Comparison of ENCODE assay signal across 8 cellular contexts in the genomic region with DNA sequence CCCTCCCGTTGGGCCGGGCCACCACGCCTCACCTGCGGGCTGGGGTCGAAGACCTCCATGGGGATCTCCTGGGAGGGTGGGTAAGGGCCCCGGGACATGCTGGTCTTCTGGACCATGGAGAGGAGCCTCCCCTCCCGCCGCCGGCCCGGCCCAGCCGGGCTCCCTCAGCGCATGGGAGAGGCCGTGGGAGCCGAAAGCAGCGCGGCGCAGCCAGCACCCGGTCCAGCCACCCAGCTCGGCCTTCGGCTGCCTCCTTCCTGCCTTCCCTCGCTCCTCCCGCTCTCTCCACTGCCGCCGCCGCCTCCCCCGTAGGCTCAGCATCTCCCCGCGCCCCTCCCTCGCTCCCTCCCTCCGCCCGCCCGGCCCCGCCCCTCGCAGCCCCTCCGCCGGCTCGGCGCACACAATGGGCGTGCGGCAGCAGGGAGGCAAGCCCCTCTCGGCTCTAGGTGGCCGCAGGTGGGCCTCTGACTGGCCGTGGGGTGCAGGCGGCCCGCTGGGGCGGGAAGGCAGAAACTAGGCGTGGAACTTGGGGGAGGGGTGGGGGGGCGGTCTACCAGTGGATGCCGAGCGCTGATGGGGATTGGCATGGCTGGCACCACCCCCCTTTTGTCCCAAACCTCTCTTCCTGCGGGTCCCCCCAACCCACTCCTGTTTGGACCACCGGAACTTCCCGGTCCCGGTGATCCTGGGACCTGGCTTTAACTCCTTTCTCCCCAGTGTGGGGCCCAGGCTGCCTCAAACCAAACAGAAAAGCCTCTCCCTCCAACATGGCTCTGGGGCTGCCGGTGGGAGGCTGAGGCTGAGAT. TPM values are rescaled to one million over a fixed set of nuclear protein-coding genes. Genes with fewer than 3 reads are reported as not detected.
DNase-seq lines count a peak whose midpoint lies in the region; ATAC-seq and TF ChIP-seq lines count a peak whose summit lies in the region.

A gene (minus strand): TSS at position 290 of the 806 bp plus-strand sequence. CDS start 174 bp downstream, at position 116.

- peak within 1 kb of the TSS; percentile 21 for H3K9ac ChIP-seq in neural progenitor cell

- H3K4me3 Mint-ChIP-seq in neural progenitor cell = peak within 1 kb of the TSS; percentile 99
- H3K4me3 Mint-ChIP-seq in stimulated activated naive CD8-positive, alpha-beta T cell treated with anti-CD3 and anti-CD28 coated beads, Interleukin-15, amount 100 ng/mL, for 72 hours = peak within 1 kb of the TSS; percentile 85 to 86

- peaks cover 53% of the 10 kb centered on the region for H3F3A ChIP-seq in neural progenitor cell (ENCODE audit: low read depth)

- no peaks in the 10 kb centered on the region for H3K9me3 Mint-ChIP-seq in neural progenitor cell
- no peaks in the 10 kb centered on the region for H3K9me3 Mint-ChIP-seq in stimulated activated naive CD8-positive, alpha-beta T cell treated with anti-CD3 and anti-CD28 coated beads, Interleukin-15, amount 100 ng/mL, for 72 hours

- DNase-seq in DMS79 treated with DMSO at 0.1 percent for 48 hours (lab: John Stamatoyannopoulos, UW) (peak; percentile 76), SHP77 (lab: John Stamatoyannopoulos, UW) (peak; percentile 68 to 84), activated gamma-delta T cell treated with Interleukin-2 at 50 U/mL for 16 hours (peak; percentile 57), foreskin fibroblast (peak; percentile 68 to 90), neural progenitor cell (ENCODE audit: low spot score) (peak; percentile 94)
- peak; percentile 63 to 67 for DNase-seq in stimulated activated naive CD8-positive, alpha-beta T cell treated with anti-CD3 and anti-CD28 coated beads, Interleukin-15, amount 100 ng/mL, for 72 hours

- peak; percentile 66 for ATAC-seq in stimulated activated naive CD8-positive, alpha-beta T cell treated with anti-CD3 and anti-CD28 coated beads, Interleukin-15, amount 100 ng/mL, for 72 hours
- no peak for ATAC-seq in GM21825 (IDR thresholded peaks at IDR 0.05; ENCODE audit: unreplicated experiment)

- no peak for TF ChIP-seq EP300 in Ishikawa (IDR thresholded peaks at IDR 0.05; ENCODE audit: borderline replicate concordance)

- TF ChIP-seq RAD21 in Ishikawa (IDR thresholded peaks at IDR 0.05; ENCODE audit: low read depth) = no peak

- H3K4me1 ChIP-seq in neural progenitor cell = peaks cover 42% of the 10 kb centered on the region

- peaks cover 58% of the 10 kb centered on the region for H3K79me2 ChIP-seq in neural progenitor cell (ENCODE audit: low read depth)

- H3K27me3 ChIP-seq in neural progenitor cell = no peaks in the 10 kb centered on the region

- H2AFZ ChIP-seq in neural progenitor cell (replicated peaks) = peak within 1 kb of the TSS; percentile 9

- H3K27me3 Mint-ChIP-seq in neural progenitor cell (ENCODE audit: insufficient read depth, low read depth) = peaks cover 17% of the 10 kb centered on the region
- no peaks in the 10 kb centered on the region for H3K27me3 Mint-ChIP-seq in stimulated activated naive CD8-positive, alpha-beta T cell treated with anti-CD3 and anti-CD28 coated beads, Interleukin-15, amount 100 ng/mL, for 72 hours

- no peak within 1 kb of the TSS for H3K27ac ChIP-seq in neural progenitor cell

- H3K36me3 ChIP-seq in neural progenitor cell = peaks cover 10% of the 10 kb centered on the region

- H3K4me2 ChIP-seq in neural progenitor cell = peak within 1 kb of the TSS; percentile 98

- peaks cover 40% of the 10 kb centered on the region for H3K4me1 Mint-ChIP-seq in neural progenitor cell
- peaks cover 73% of the 10 kb centered on the region for H3K4me1 Mint-ChIP-seq in stimulated activated naive CD8-positive, alpha-beta T cell treated with anti-CD3 and anti-CD28 coated beads, Interleukin-15, amount 100 ng/mL, for 72 hours

- H3K9me3 ChIP-seq in neural progenitor cell (ENCODE audit: low read depth) = no peaks in the 10 kb centered on the region

- TF ChIP-seq CTCF in foreskin fibroblast (IDR thresholded peaks at IDR 0.05; ENCODE audit: low read depth, low read length) (no peak), neural progenitor cell (IDR thresholded peaks at IDR 0.05) (no peak)

- H3K27ac Mint-ChIP-seq in neural progenitor cell = peak within 1 kb of the TSS; percentile 69
- peak within 1 kb of the TSS; percentile 9 to 79 for H3K27ac Mint-ChIP-seq in stimulated activated naive CD8-positive, alpha-beta T cell treated with anti-CD3 and anti-CD28 coated beads, Interleukin-15, amount 100 ng/mL, for 72 hours

- H3K4me3 ChIP-seq in foreskin fibroblast (ENCODE audit: low read depth in 1 of 2, low read length in 2 of 2) (peak within 1 kb of the TSS; percentile 79 to 80), neural progenitor cell (peak within 1 kb of the TSS; percentile 63)

- H3K36me3 Mint-ChIP-seq in neural progenitor cell = peaks cover 12% of the 10 kb centered on the region

- peaks cover 39% of the 10 kb centered on the region for H4K20me1 ChIP-seq in neural progenitor cell (ENCODE audit: low read depth)

TF ChIP-seq in Ishikawa, 13 proteins besides CTCF, POLR2A, EP300 and RAD21:
- TF ChIP-seq TAF1 (IDR thresholded peaks at IDR 0.05; ENCODE audit: low read depth) = peak; percentile 73; the same call in 1 of the 2 replicates
- TF ChIP-seq, protein P1, sequence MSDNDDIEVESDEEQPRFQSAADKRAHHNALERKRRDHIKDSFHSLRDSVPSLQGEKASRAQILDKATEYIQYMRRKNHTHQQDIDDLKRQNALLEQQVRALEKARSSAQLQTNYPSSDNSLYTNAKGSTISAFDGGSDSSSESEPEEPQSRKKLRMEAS (IDR thresholded peaks at IDR 0.05) = peak; percentile 26; the same call in 1 of the 2 replicates
- TF ChIP-seq ZBTB7A (IDR thresholded peaks at IDR 0.05; ENCODE audit: low read depth) = peak; percentile 65; the same call in 1 of the 2 replicates
- no peak for TF ChIP-seq CREB1 (IDR thresholded peaks at IDR 0.05; ENCODE audit: low read depth)
- TF ChIP-seq YY1 (IDR thresholded peaks at IDR 0.05; ENCODE audit: low read depth) = 0 out of 2 replicates have a peak, but pooled peaks have one; percentile 11
- no peak; the same call in 1 of the 2 replicates for TF ChIP-seq TCF12 (IDR thresholded peaks at IDR 0.05; ENCODE audit: low read depth)

RNA-seq across cellular contexts. Expression of the gene that starts here (rescaled TPM):
- total RNA-seq in neural progenitor cell (ENCODE audit: low replicate concordance) = 6.3 and 16.5 TPM in 2 replicates
